ENCODE assay signal across 8 cellular contexts in genomic region chr1:110003747-110004428, GRCh38. TPM values are rescaled to one million over a fixed set of nuclear protein-coding genes. Genes with fewer than 3 reads are reported as not detected.
DNase-seq lines count a peak whose midpoint lies in the region; ATAC-seq and FAIRE-seq lines count a peak whose summit lies in the region.

No MANE protein-coding gene starts in this region.

- H3K23ac ChIP-seq in mesenchymal stem cell (ENCODE audit: low read length in 2 of 2) = no peak overlapping the region

- H3K9me3 Mint-ChIP-seq in T-helper 1 cell treated with Interleukin-12 subunit alpha and Interleukin-12 subunit beta and Interleukin-4 antibody, amounts not matched to agents 30 μg/mL and 1 μg/mL, for 36 hours = no peaks in the 10 kb centered on the region

- no peak overlapping the region for H2AK5ac ChIP-seq in mesenchymal stem cell (ENCODE audit: low read length, severe bottlenecking)

- H3K27ac ChIP-seq in mesenchymal stem cell (ENCODE audit: low read length, poor library complexity, severe bottlenecking) (peak overlapping the region; percentile 93), stomach smooth muscle (ENCODE audit: low read length) (peak overlapping the region; percentile 73)

- H3K18ac ChIP-seq in mesenchymal stem cell (ENCODE audit: low read depth in 1 of 2, low read length in 2 of 2) = peak overlapping the region in 1 of 2 experiments; percentile 50

- peak overlapping the region; percentile 8 for H3K27ac Mint-ChIP-seq in T-helper 1 cell treated with Interleukin-12 subunit alpha and Interleukin-12 subunit beta and Interleukin-4 antibody, amounts not matched to agents 30 μg/mL and 1 μg/mL, for 36 hours

- no peaks in the 10 kb centered on the region for H3K27me3 Mint-ChIP-seq in T-helper 1 cell treated with Interleukin-12 subunit alpha and Interleukin-12 subunit beta and Interleukin-4 antibody, amounts not matched to agents 30 μg/mL and 1 μg/mL, for 36 hours (ENCODE audit: low read depth)

- H2BK120ac ChIP-seq in mesenchymal stem cell (ENCODE audit: low read depth, low read length) = no peak overlapping the region

- H3K4me1 ChIP-seq in mesenchymal stem cell (ENCODE audit: control insufficient read depth, insufficient read depth, low read depth, low read length) = peaks cover 2% of the 10 kb centered on the region
- H3K4me1 ChIP-seq in stomach smooth muscle (ENCODE audit: control insufficient read depth, insufficient read depth, low read length) = peaks cover 29% of the 10 kb centered on the region

- DNase-seq in Ammon's horn (ENCODE audit: low spot score) = peak; percentile 47
- DNase-seq in GM19239 (ENCODE audit: insufficient read length, low spot score) = peak; percentile 28
- DNase-seq in dermis blood vessel endothelial cell = peak; percentile 90
- peak; percentile 99 for DNase-seq in mesenchymal stem cell
- no peak for DNase-seq in NAMALWA (ENCODE audit: low spot score)

- under 1% methylated on average over 5 of the region's 8 CpGs for WGBS in mesenchymal stem cell

- peak overlapping the region; percentile 64 for H3K4me2 ChIP-seq in mesenchymal stem cell (ENCODE audit: low read length, poor library complexity, severe bottlenecking)

- no peak overlapping the region for H2AFZ ChIP-seq in mesenchymal stem cell (ENCODE audit: low read depth, low read length)

- peak overlapping the region in 1 of 2 experiments; percentile 69 for H3K4me3 ChIP-seq in mesenchymal stem cell (ENCODE audit: insufficient read depth in 1 of 2, low read depth in 1 of 2, low read length in 2 of 2)
- peak overlapping the region; percentile 35 to 42 for H3K4me3 ChIP-seq in stomach smooth muscle (ENCODE audit: low read length in 2 of 2)

- H3K36me3 Mint-ChIP-seq in T-helper 1 cell treated with Interleukin-12 subunit alpha and Interleukin-12 subunit beta and Interleukin-4 antibody, amounts not matched to agents 30 μg/mL and 1 μg/mL, for 36 hours (ENCODE audit: low read depth) = peaks cover 13% of the 10 kb centered on the region

- peaks cover 20% of the 10 kb centered on the region for H3K4me1 Mint-ChIP-seq in T-helper 1 cell treated with Interleukin-12 subunit alpha and Interleukin-12 subunit beta and Interleukin-4 antibody, amounts not matched to agents 30 μg/mL and 1 μg/mL, for 36 hours (ENCODE audit: low read depth)

- H3K9ac ChIP-seq in mesenchymal stem cell (ENCODE audit: low read length) (peak overlapping the region; percentile 81), stomach smooth muscle (ENCODE audit: low read length in 2 of 2) (peak overlapping the region; percentile 6 to 21)

- H3K9me3 ChIP-seq in mesenchymal stem cell (ENCODE audit: control insufficient read depth, low read length) = no peaks in the 10 kb centered on the region
- no peaks in the 10 kb centered on the region for H3K9me3 ChIP-seq in stomach smooth muscle (ENCODE audit: control insufficient read depth in 2 of 2, low read length in 2 of 2)

- H3K27me3 ChIP-seq in mesenchymal stem cell (ENCODE audit: control insufficient read depth in 1 of 2, insufficient read depth in 1 of 2, low read length in 2 of 2) = no peaks in the 10 kb centered on the region
- H3K27me3 ChIP-seq in stomach smooth muscle (ENCODE audit: control insufficient read depth in 1 of 2, insufficient read depth in 2 of 2, low read length in 2 of 2) = no peaks in the 10 kb centered on the region

- FAIRE-seq in GM19239 (lab: Jason Lieb, UNC) = peak; percentile 89

- no peak overlapping the region for H3K14ac ChIP-seq in mesenchymal stem cell (ENCODE audit: low read length in 2 of 2)

- H2BK5ac ChIP-seq in mesenchymal stem cell (ENCODE audit: low read depth, low read length, poor library complexity, severe bottlenecking) = peak overlapping the region; percentile 25

- peak; percentile 54 for ATAC-seq in HG03571 (IDR thresholded peaks at IDR 0.05; ENCODE audit: unreplicated experiment)

- H2BK15ac ChIP-seq in mesenchymal stem cell (ENCODE audit: low read depth, poor library complexity, severe bottlenecking) = no peak overlapping the region

- no peak overlapping the region for H3K4ac ChIP-seq in mesenchymal stem cell (ENCODE audit: low read depth in 1 of 2, low read length in 2 of 2)

- peaks cover 13% of the 10 kb centered on the region for H3K79me1 ChIP-seq in mesenchymal stem cell (replicated peaks; ENCODE audit: low read length, poor library complexity, severe bottlenecking)

- H3K36me3 ChIP-seq in mesenchymal stem cell (ENCODE audit: control insufficient read depth in 1 of 2, insufficient read depth in 2 of 2, low read depth in 1 of 2, low read length in 2 of 2) (peaks cover under 1 to 9% of the 10 kb centered on the region in 2 experiments), stomach smooth muscle (ENCODE audit: control insufficient read depth in 2 of 2, insufficient read depth in 2 of 2, low read length in 2 of 2) (no peaks in the 10 kb centered on the region)

- peak overlapping the region in 1 of 2 experiments; percentile 18 for H2BK12ac ChIP-seq in mesenchymal stem cell (ENCODE audit: low read length in 2 of 2)

- H4K91ac ChIP-seq in mesenchymal stem cell (ENCODE audit: low read length) = no peak overlapping the region

- H4K8ac ChIP-seq in mesenchymal stem cell (ENCODE audit: low read length) = peak overlapping the region; percentile 19

- peak overlapping the region; percentile 15 for H3K4me3 Mint-ChIP-seq in T-helper 1 cell treated with Interleukin-12 subunit alpha and Interleukin-12 subunit beta and Interleukin-4 antibody, amounts not matched to agents 30 μg/mL and 1 μg/mL, for 36 hours

RNA-seq across cellular contexts. Expression of gene AHCYL1, which starts 19.3 kb away (rescaled TPM):
- total RNA-seq in dermis blood vessel endothelial cell = 47.1 and 62.7 TPM in 2 replicates
- 84.2 TPM for polyA plus RNA-seq in mesenchymal stem cell (2013, experiment 1 of 2)
- 86.4 TPM for polyA plus RNA-seq in mesenchymal stem cell (2013, experiment 2 of 2)

RNA-seq across cellular contexts. Expression of gene STRIP1, which starts 30.5 kb away (rescaled TPM):
- 50.4 and 55.1 TPM in 2 replicates for total RNA-seq in dermis blood vessel endothelial cell
- polyA plus RNA-seq in mesenchymal stem cell (2013, experiment 1 of 2) = 19.9 TPM
- 19.7 TPM for polyA plus RNA-seq in mesenchymal stem cell (2013, experiment 2 of 2)
